31 cellular contexts compared by ENCODE assay signal in the genomic region with DNA sequence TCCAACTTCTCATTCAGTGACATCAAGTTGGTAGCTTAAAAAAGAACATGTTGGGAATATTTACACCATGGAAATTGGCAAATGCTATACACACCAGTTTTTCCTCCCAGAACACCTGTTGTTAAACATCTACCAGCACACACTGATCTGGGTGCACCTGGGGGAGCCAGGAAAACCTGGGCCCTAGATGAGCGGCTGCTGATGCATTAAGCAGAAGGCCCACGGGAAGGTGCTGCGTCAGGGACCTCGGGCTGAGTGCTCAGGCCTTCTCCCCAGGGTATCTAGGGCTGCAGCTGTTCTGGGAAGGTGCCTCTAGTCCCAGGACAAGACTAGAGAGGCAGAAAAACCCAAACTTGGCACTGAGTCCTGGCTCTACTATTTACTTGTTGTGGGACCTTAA. TPM values are rescaled to one million over a fixed set of nuclear protein-coding genes. Genes with fewer than 3 reads are reported as not detected.
"Had no signal": no experiment of that assay in that cellular context is flagged by ENCODE, and none has a peak within 500 bp of the region (broad histone marks: within the 10 kb centered on the region; RNA-seq: fewer than 3 reads in every experiment).

No MANE protein-coding gene starts in this region.

- H3K27ac ChIP-seq: heart right ventricle, hepatocyte, left ventricle myocardium inferior, parathyroid adenoma, right atrium auricular region, right lobe of liver, suprapubic skin, thoracic aorta, tibial artery, upper lobe of right lung had no signal

- H3K9me3 ChIP-seq: right lobe of liver, suprapubic skin, thoracic aorta, upper lobe of right lung had no signal

- H3K4me1 ChIP-seq: heart right ventricle, parathyroid adenoma, right atrium auricular region, right lobe of liver, upper lobe of right lung had no signal

- H3K36me3 ChIP-seq: right lobe of liver had no signal

- H3K4me3 ChIP-seq: heart right ventricle, hepatocyte, left ventricle myocardium inferior, lung, right atrium auricular region, right lobe of liver, smooth muscle cell, suprapubic skin, thoracic aorta, tibial artery, upper lobe of right lung had no signal

- DNase-seq: heart right ventricle; islet precursor cell; left ventricle myocardium inferior; naive thymus-derived CD8-positive, alpha-beta T cell; nucleus accumbens; right lobe of liver; stimulated activated CD4-positive, alpha-beta T cell treated with anti-CD3 and anti-CD28 coated beads, Interleukin-12 subunit alpha, Interleukin-12 subunit beta, amount 100 ng/mL, for 4 hours; stimulated activated CD4-positive, alpha-beta T cell treated with anti-CD3 and anti-CD28 coated beads, Interleukin-15, amount 100 ng/mL, for 24 hours; stimulated activated CD4-positive, alpha-beta T cell treated with anti-CD3 and anti-CD28 coated beads, Interleukin-2, amount 100 ng/mL, for 24 hours; stimulated activated CD4-positive, alpha-beta T cell treated with anti-CD3 and anti-CD28 coated beads, Interleukin-4, amount 100 ng/mL, for 1 hour; stimulated activated naive CD4-positive, alpha-beta T cell; tibial artery; trophoblast cell; upper lobe of right lung had no signal

- ATAC-seq: heart right ventricle; naive thymus-derived CD8-positive, alpha-beta T cell; right lobe of liver; stimulated activated effector memory CD8-positive, alpha-beta T cell treated with anti-CD3 and anti-CD28 coated beads, Interleukin-12 subunit alpha, Interleukin-12 subunit beta, amount 100 ng/mL, for 72 hours; upper lobe of right lung had no signal

RNA-seq across cellular contexts. Expression of a gene that starts 2.8 kb away (rescaled TPM):
- total RNA-seq: heart right ventricle; hepatocyte; kidney epithelial cell; left ventricle myocardium inferior; lower leg skin; lung; mucosa of gallbladder; naive thymus-derived CD8-positive, alpha-beta T cell; neural crest cell; osteocyte; progenitor cell of endocrine pancreas; pulmonary artery endothelial cell; right atrium auricular region; right lobe of liver; skeletal muscle tissue; smooth muscle cell; subcutaneous adipose tissue; suprapubic skin; thoracic aorta; upper lobe of right lung had no signal
- polyA plus RNA-seq: heart right ventricle; hepatocyte; lung; naive thymus-derived CD8-positive, alpha-beta T cell; smooth muscle cell had no signal
